In the genomic region with DNA sequence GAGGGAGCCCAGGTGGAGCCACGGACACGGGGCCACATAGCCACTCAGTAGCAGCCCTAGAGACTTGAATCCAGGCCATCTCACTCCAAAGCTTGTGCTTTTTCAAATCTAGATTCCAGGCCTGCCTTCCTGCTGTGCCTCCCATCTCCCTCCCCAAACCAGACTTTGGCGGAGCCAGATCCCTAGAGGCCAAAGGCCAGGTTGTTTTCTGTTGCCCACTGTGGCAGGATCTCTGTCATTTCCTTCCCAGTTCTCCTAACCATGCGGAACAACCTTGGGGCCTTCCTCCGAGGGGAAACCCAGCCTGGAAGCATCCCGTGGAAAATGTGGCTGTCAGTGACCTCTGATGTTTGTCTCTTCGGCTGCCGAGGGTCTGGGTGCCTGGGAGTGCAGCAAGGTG, we compare ENCODE assay signal across 19 cellular contexts. TPM values are rescaled to one million over a fixed set of nuclear protein-coding genes. Genes with fewer than 3 reads are reported as not detected.
DNase-seq lines count a peak whose midpoint lies in the region; ATAC-seq, FAIRE-seq and TF ChIP-seq lines count a peak whose summit lies in the region.
"Had no signal": no experiment of that assay in that cellular context is flagged by ENCODE, and none has a peak within 500 bp of the region (broad histone marks: within the 10 kb centered on the region; RNA-seq: fewer than 3 reads in every experiment).

No MANE protein-coding gene starts in this region.

- H4K20me1 ChIP-seq in endothelial cell of umbilical vein (replicated peaks; ENCODE audit: control insufficient read depth, extremely low read depth, insufficient read depth, low read length), result no peaks in the 10 kb centered on the region

- 67% methylated on average over 2 of the region's 8 CpGs for WGBS in right lobe of liver (ENCODE audit: insufficient coverage, low coverage, low lambda C conversion rate, missing lambda C conversion rate)
- WGBS in upper lobe of left lung, 2 donors, result 56 to 66% methylated on average over 7 to 8 of the region's 8 CpGs

- no peaks in the 10 kb centered on the region for H3K9me1 ChIP-seq in endothelial cell of umbilical vein (replicated peaks; ENCODE audit: control insufficient read depth, extremely low read depth, insufficient read depth, low read length)

- FAIRE-seq in endothelial cell of umbilical vein (lab: Jason Lieb, UNC), result peak; percentile 74
- FAIRE-seq: islet of Langerhans, TTC549 had no signal

- intact Hi-C loops in endothelial cell of umbilical vein (cut with micrococcal nuclease) (loop anchor here (2.0 kb wide), 1 partner anchor 21 kb away; no protein-coding TSS in a partner anchor), right lobe of liver (cut with DNase I) (no loop called here)

- dilution Hi-C loops in endothelial cell of umbilical vein (cut with MboI; ENCODE audit: extremely low pct_ligation_motif_present, low sequenced_read_pairs), result no loop called here

- H3K4me1 ChIP-seq in endothelial cell of umbilical vein (ENCODE audit: control insufficient read depth, extremely low read depth, insufficient read depth, low read length), result peaks cover 21% of the 10 kb centered on the region
- peaks cover 0 to 28% (median 13%) of the 10 kb centered on the region in 4 donors for H3K4me1 ChIP-seq in right lobe of liver
- H3K4me1 ChIP-seq in upper lobe of left lung, result peaks cover 4 to 21% (median 18%) of the 10 kb centered on the region in 4 donors

- peak; percentile 40 to 63 (median 54) for ATAC-seq in right lobe of liver
- ATAC-seq in upper lobe of left lung (ENCODE audit: low FRiP score in 2 of 2), result no peak
- ATAC-seq in GM21447 (IDR thresholded peaks at IDR 0.05; ENCODE audit: unreplicated experiment), result no peak
- ATAC-seq: PC-3, SK-N-SH treated with all-trans-retinoic acid at 6 μM for 48 hours had no signal

- DNase-seq in endothelial cell of umbilical vein (ENCODE audit: low read depth, low spot score), result peak; percentile 46
- DNase-seq in right lobe of liver, result peak in 1 of 3 donors; percentile 42
- no peak for DNase-seq in upper lobe of left lung
- no peak for DNase-seq in AG20443 (ENCODE audit: low spot score)
- DNase-seq: activated CD4-positive, alpha-beta T cell treated with anti-CD3 and anti-CD28 coated beads, Interleukin-2, amount 50 U/mL, for 1 hour; activated naive CD4-positive, alpha-beta T cell treated with anti-CD3 and anti-CD28 coated beads, Interleukin-2, amount 10 ng/mL, durations not matched to agents 7 days and 5 days; activated T-cell treated with anti-CD3 and anti-CD28 coated beads for 4 hours; C1 segment of cervical spinal cord; GDM1; GOT3; head of caudate nucleus; NCI-H1092; NCI-H526 treated with DMSO at 0.1 percent for 48 hours; PC-3 had no signal

- BruUV-seq in endothelial cell of umbilical vein (replicated peaks; lab: Mats Ljungman, UMichigan), result no TSS peak

- no peaks in the 10 kb centered on the region for H3K27me3 ChIP-seq in endothelial cell of umbilical vein (ENCODE audit: control insufficient read depth in 2 of 2, insufficient read depth in 2 of 2, low read length in 2 of 2)
- H3K27me3 ChIP-seq in right lobe of liver, result no peaks in the 10 kb centered on the region
- H3K27me3 ChIP-seq in upper lobe of left lung, result no peaks in the 10 kb centered on the region

- H3K27ac ChIP-seq in endothelial cell of umbilical vein (ENCODE audit: insufficient read depth, low read depth, low read length) (no peak overlapping the region), right lobe of liver (peak overlapping the region in 2 of 3 donors; percentile 44 to 87), upper lobe of left lung (peak overlapping the region; percentile 0 to 80 (median 48))
- H3K27ac ChIP-seq: KMS-11 had no signal

- no peak overlapping the region for H3K9ac ChIP-seq in endothelial cell of umbilical vein (replicated peaks; ENCODE audit: extremely low read depth, insufficient read depth, low read length)
- H3K9ac ChIP-seq: KMS-11 had no signal

- TF ChIP-seq EP300 in upper lobe of left lung (IDR thresholded peaks at IDR 0.05), result peak in 1 of 4 donors; percentile 47

- TF ChIP-seq POLR2A in endothelial cell of umbilical vein (IDR thresholded peaks at IDR 0.05; ENCODE audit: low read depth, low read length), result no peak
- no peak for TF ChIP-seq POLR2A in right lobe of liver (IDR thresholded peaks at IDR 0.05)
- no peak for TF ChIP-seq POLR2A in upper lobe of left lung (IDR thresholded peaks at IDR 0.05)

- H3K36me3 ChIP-seq in endothelial cell of umbilical vein (ENCODE audit: control insufficient read depth in 2 of 2, extremely low read depth in 1 of 2, insufficient read depth in 2 of 2, low read length in 2 of 2), result no peaks in the 10 kb centered on the region
- no peaks in the 10 kb centered on the region for H3K36me3 ChIP-seq in right lobe of liver
- H3K36me3 ChIP-seq in upper lobe of left lung, result no peaks in the 10 kb centered on the region

- no peak overlapping the region for H3K4me2 ChIP-seq in endothelial cell of umbilical vein (ENCODE audit: insufficient read depth, low read length)
- H3K4me2 ChIP-seq: KMS-11 had no signal

- H3K4me3 ChIP-seq in endothelial cell of umbilical vein (replicated peaks in 1 of 3; ENCODE audit: insufficient read depth in 1 of 3, low read depth in 1 of 3, low read length in 3 of 3), result no peak overlapping the region
- H3K4me3 ChIP-seq in right lobe of liver, result no peak overlapping the region
- H3K4me3 ChIP-seq in upper lobe of left lung, result no peak overlapping the region

- POLR2A ChIA-PET in endothelial cell of umbilical vein (lab: Charles Lee), result no interaction called here

- H3K9me3 ChIP-seq in endothelial cell of umbilical vein (replicated peaks; ENCODE audit: control insufficient read depth, insufficient read depth, low read length) (no peaks in the 10 kb centered on the region), right lobe of liver (no peaks in the 10 kb centered on the region), upper lobe of left lung (no peaks in the 10 kb centered on the region)

- peak overlapping the region; percentile 16 for H2AFZ ChIP-seq in endothelial cell of umbilical vein (ENCODE audit: low read depth, low read length)

- no peaks in the 10 kb centered on the region for H3K79me2 ChIP-seq in endothelial cell of umbilical vein (ENCODE audit: control insufficient read depth, insufficient read depth, low read length)

- TF ChIP-seq CTCF in endothelial cell of umbilical vein (IDR thresholded peaks at IDR 0.05; ENCODE audit: extremely low read depth in 1 of 2, insufficient read depth in 1 of 2, low read depth in 1 of 2, low read length in 2 of 2) (no peak), right lobe of liver (IDR thresholded peaks at IDR 0.05) (no peak), upper lobe of left lung (IDR thresholded peaks at IDR 0.05) (peak in 1 of 6 experiments; percentile 30)

- CTCF ChIA-PET in endothelial cell of umbilical vein (lab: Charles Lee), result interaction anchor here (1.8 kb wide), 1 partner anchor 16 kb away, joined by 4 read pairs; no protein-coding TSS in a partner anchor

TF ChIP-seq in endothelial cell of umbilical vein, 7 proteins besides CTCF, POLR2A, EP300 and RAD21:
- no peak for TF ChIP-seq EZH2 (IDR thresholded peaks at IDR 0.05; ENCODE audit: borderline replicate concordance, low read depth, low read length, severe bottlenecking)
- TF ChIP-seq FOS (IDR thresholded peaks at IDR 0.05; ENCODE audit: borderline replicate concordance, insufficient read depth, low read length), result no peak
- TF ChIP-seq JUN (IDR thresholded peaks at IDR 0.05; ENCODE audit: borderline replicate concordance, insufficient read depth, insufficient read length, low read depth), result peak; percentile 21
- no peak for TF ChIP-seq MYC (IDR thresholded peaks at IDR 0.05; ENCODE audit: low read depth, low read length)

RNA-seq across cellular contexts. Expression of gene RPS14, which starts 16.4 kb away (rescaled TPM):
- total RNA-seq in endothelial cell of umbilical vein, result 1,852 and 2,034 TPM in 2 replicates
- 4,491 and 5,521 TPM in 2 replicates for polyA plus RNA-seq in endothelial cell of umbilical vein
- 6,503 and 7,036 TPM in 2 replicates for polyA plus RNA-seq in endothelial cell of umbilical vein (2011; cell fraction: cytosol; rRNA removed)
- 1,366 and 1,419 TPM in 2 replicates for polyA plus RNA-seq in endothelial cell of umbilical vein (2011; cell fraction: nucleus; rRNA removed)
- 2,965 and 3,232 TPM in 2 replicates for polyA plus RNA-seq in endothelial cell of umbilical vein (2012)
- polyA minus RNA-seq in endothelial cell of umbilical vein, result 1,106 and 1,289 TPM in 2 replicates
- 648 TPM for polyA minus RNA-seq in endothelial cell of umbilical vein (2011; cell fraction: cytosol; rRNA and poly(A)+ RNA removed)
- 121 and 122 TPM in 2 replicates for polyA minus RNA-seq in endothelial cell of umbilical vein (2011; cell fraction: nucleus; rRNA and poly(A)+ RNA removed)
- total RNA-seq in right lobe of liver, result 100 to 1,000 TPM; 573 to 800 (median 663) TPM
- total RNA-seq in upper lobe of left lung, result 1,000 to 10,000 TPM in 5 of 6 donors, 100 to 1,000 TPM in 1; 806 to 1,982 (median 1,727) TPM

RNA-seq across cellular contexts. Expression of gene NDST1, which starts 42.0 kb away (rescaled TPM):
- 86.5 and 102 TPM in 2 replicates for total RNA-seq in endothelial cell of umbilical vein
- 38.6 and 42.6 TPM in 2 replicates for polyA plus RNA-seq in endothelial cell of umbilical vein
- polyA plus RNA-seq in endothelial cell of umbilical vein (2011; cell fraction: cytosol; rRNA removed), result 32.7 and 36.4 TPM in 2 replicates
- 52.9 and 53.3 TPM in 2 replicates for polyA plus RNA-seq in endothelial cell of umbilical vein (2011; cell fraction: nucleus; rRNA removed)
- polyA plus RNA-seq in endothelial cell of umbilical vein (2012), result 38.6 and 45.7 TPM in 2 replicates
- 59.5 and 71.2 TPM in 2 replicates for polyA minus RNA-seq in endothelial cell of umbilical vein
- polyA minus RNA-seq in endothelial cell of umbilical vein (2011; cell fraction: cytosol; rRNA and poly(A)+ RNA removed), result 6.8 TPM
- 36.7 and 45.1 TPM in 2 replicates for polyA minus RNA-seq in endothelial cell of umbilical vein (2011; cell fraction: nucleus; rRNA and poly(A)+ RNA removed)
- total RNA-seq in right lobe of liver, result 10 to 100 TPM; 38.1 to 97.5 (median 76.0) TPM
- 100 to 1,000 TPM in 5 of 6 donors, 10 to 100 TPM in 1; 81.7 to 265 (median 166) TPM for total RNA-seq in upper lobe of left lung

RNA-seq across cellular contexts. Expression of gene CD74, which starts 53.2 kb away (rescaled TPM):
- total RNA-seq in endothelial cell of umbilical vein (0.76 and 1.3 TPM in 2 replicates), right lobe of liver (100 to 1,000 TPM in 5 of 6 experiments, 10 to 100 TPM in 1; 68.4 to 549 (median 211) TPM), upper lobe of left lung (1,000 to 10,000 TPM in 5 of 6 donors, 100 to 1,000 TPM in 1; 957 to 4,783 (median 3,180) TPM)
- polyA plus RNA-seq in endothelial cell of umbilical vein, result 0.56 and 0.62 TPM in 2 replicates
- polyA plus RNA-seq in endothelial cell of umbilical vein (2011; cell fraction: cytosol; rRNA removed), result 0.34 and 0.49 TPM in 2 replicates
- 0.12 and 0.29 TPM in 2 replicates for polyA plus RNA-seq in endothelial cell of umbilical vein (2011; cell fraction: nucleus; rRNA removed)
- polyA plus RNA-seq in endothelial cell of umbilical vein (2012), result 1.1 and 2.6 TPM in 2 replicates
- 0.32 and 0.91 TPM in 2 replicates for polyA minus RNA-seq in endothelial cell of umbilical vein
- not detected for polyA minus RNA-seq in endothelial cell of umbilical vein (2011; cell fraction: cytosol; rRNA and poly(A)+ RNA removed)
- polyA minus RNA-seq in endothelial cell of umbilical vein (2011; cell fraction: nucleus; rRNA and poly(A)+ RNA removed), result not detected in 2 replicates

Comparison
In these comparisons a context has a peak if more than half of its experiments do, and no peak if none do; other contexts are left out.
1. ATAC-seq: peak in right lobe of liver (4 of 4); none in upper lobe of left lung (0 of 2) and GM21447 (single experiment).
2. RNA of gene CD74, which starts 53.2 kb away (total RNA-seq): 957 to 4,783 TPM in upper lobe of left lung and 68.4 to 549 TPM in right lobe of liver; 0.76 to 1.3 TPM in endothelial cell of umbilical vein; every median in the first group is over 10 times any median in the second.